Comparison of ENCODE assay signal across 3 cellular contexts in genomic region chr16:15444264-15444663, GRCh38.
TF ChIP-seq lines count a peak whose summit lies in the region.

No MANE protein-coding gene starts in this region.

TF ChIP-seq in A549, 52 proteins besides CTCF, POLR2A, EP300 and RAD21:
- peak; percentile 93 for TF ChIP-seq KDM1A (IDR thresholded peaks at IDR 0.05; ENCODE audit: low read depth)
- TF ChIP-seq HDAC2 (IDR thresholded peaks at IDR 0.05) = 0 out of 2 replicates have a peak, but pooled peaks have one; percentile 21
- no peak for TF ChIP-seq EHMT2 (IDR thresholded peaks at IDR 0.05; ENCODE audit: low read depth)

TF ChIP-seq in WTC11, 78 proteins besides CTCF, POLR2A, EP300 and RAD21:
- TF ChIP-seq USF2 (CRISPR knock-in tag; IDR thresholded peaks at IDR 0.05) = no peak
- TF ChIP-seq GTF2I (CRISPR knock-in tag; conservative IDR thresholded peaks at IDR 0.05) = 0 out of 2 replicates have a peak, but pooled peaks have one; percentile 46
- no peak for TF ChIP-seq ETV6 (CRISPR knock-in tag; IDR thresholded peaks at IDR 0.05)

TF ChIP-seq in H1, 55 proteins besides CTCF, POLR2A, EP300 and RAD21:
- no peak for TF ChIP-seq SP1 (IDR thresholded peaks at IDR 0.05; ENCODE audit: low read depth, low read length)
- peak in 1 of 2 experiments; percentile 30; a peak in 1 of 4 replicates for TF ChIP-seq HDAC2 (IDR thresholded peaks at IDR 0.05; ENCODE audit: borderline replicate concordance in 1 of 2, low read depth in 2 of 2, low read length in 2 of 2)
- TF ChIP-seq KDM1A (IDR thresholded peaks at IDR 0.05; ENCODE audit: borderline replicate concordance, low read length) = peak; percentile 78
